8 cellular contexts compared by ENCODE assay signal in the genomic region with DNA sequence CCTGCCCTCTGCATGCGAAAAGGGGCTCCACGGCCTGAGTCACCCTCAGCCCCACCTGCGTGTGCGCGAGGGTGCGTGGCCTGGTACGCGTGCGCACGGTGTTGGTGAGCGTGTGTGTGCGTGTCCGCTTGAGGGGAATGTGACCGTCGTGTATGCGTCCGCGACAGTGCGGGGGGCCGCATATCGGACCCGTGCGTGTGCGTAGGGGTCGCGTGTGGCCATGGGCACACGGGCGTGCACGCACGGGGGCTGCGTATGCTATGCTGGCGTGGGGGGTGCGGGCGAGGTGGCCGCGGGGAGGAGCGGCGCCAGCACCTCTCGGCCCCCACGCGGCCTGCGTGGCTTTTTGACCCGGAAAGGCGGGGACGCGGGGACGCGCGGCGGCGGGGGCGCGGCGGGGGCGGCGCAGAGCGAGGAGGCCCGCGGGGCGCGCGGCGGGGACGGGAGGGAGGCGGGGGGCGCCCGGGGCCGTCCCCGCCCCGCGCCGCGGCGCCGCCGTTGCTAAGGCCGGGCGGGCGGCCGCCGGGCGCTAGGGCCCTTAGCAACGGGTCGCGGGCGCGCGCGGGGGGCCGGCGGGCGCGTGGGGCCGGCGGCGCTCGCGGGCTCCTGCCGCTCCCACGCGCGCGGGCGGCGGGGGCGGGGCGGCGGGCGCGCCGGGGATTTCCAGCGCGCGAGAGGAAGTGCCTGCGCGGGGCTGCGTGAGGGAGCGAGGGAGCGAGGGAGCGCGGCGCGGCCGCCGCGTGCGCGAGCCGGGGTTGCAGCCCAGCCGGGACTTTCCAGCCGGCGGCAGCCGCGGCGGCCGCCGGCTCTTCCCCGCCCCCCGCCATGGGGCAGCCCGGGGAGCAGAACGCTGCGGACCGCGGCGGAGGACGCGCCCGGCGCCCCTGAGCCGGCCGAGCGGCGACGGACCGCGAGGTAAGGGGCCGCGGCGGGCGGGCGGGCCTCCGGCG. TPM values are rescaled to one million over a fixed set of nuclear protein-coding genes. Genes with fewer than 3 reads are reported as not detected.
DNase-seq lines count a peak whose midpoint lies in the region; ATAC-seq lines count a peak whose summit lies in the region.

A gene with protein sequence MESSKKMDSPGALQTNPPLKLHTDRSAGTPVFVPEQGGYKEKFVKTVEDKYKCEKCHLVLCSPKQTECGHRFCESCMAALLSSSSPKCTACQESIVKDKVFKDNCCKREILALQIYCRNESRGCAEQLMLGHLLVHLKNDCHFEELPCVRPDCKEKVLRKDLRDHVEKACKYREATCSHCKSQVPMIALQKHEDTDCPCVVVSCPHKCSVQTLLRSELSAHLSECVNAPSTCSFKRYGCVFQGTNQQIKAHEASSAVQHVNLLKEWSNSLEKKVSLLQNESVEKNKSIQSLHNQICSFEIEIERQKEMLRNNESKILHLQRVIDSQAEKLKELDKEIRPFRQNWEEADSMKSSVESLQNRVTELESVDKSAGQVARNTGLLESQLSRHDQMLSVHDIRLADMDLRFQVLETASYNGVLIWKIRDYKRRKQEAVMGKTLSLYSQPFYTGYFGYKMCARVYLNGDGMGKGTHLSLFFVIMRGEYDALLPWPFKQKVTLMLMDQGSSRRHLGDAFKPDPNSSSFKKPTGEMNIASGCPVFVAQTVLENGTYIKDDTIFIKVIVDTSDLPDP (plus strand): TSS at position 689 of the 950 bp plus-strand sequence. CDS start 92,753 bp downstream, outside the sequence.

- DNase-seq in DMS79 treated with DMSO at 0.1 percent for 48 hours (lab: John Stamatoyannopoulos, UW) (peak; percentile 41), DMS79 (lab: John Stamatoyannopoulos, UW) (no peak), NOMO-1 treated with DMSO at 0.1 percent for 48 hours (lab: John Stamatoyannopoulos, UW; ENCODE audit: unreplicated experiment) (peak; percentile 23), activated T-cell treated with anti-CD3 and anti-CD28 coated beads for 24 hours (ENCODE audit: low read depth) (peak; percentile 80), epidermal melanocyte (ENCODE audit: insufficient read length, low spot score) (peak; percentile 82), mucosa of gallbladder (ENCODE audit: low spot score) (peak; percentile 53)
- peak; percentile 79 for DNase-seq in stimulated activated CD8-positive, alpha-beta memory T cell treated with anti-CD3 and anti-CD28 coated beads, Interleukin-4, amount 100 ng/mL, for 24 hours (ENCODE audit: low read depth)

- ATAC-seq in HG02840 (IDR thresholded peaks at IDR 0.05; ENCODE audit: low FRiP score, unreplicated experiment): peak; percentile 46

RNA-seq across cellular contexts. Expression of the gene that starts here (rescaled TPM):
- 17.0 TPM for total RNA-seq in mucosa of gallbladder
